1 cellular context compared by ENCODE assay signal in the genomic region with DNA sequence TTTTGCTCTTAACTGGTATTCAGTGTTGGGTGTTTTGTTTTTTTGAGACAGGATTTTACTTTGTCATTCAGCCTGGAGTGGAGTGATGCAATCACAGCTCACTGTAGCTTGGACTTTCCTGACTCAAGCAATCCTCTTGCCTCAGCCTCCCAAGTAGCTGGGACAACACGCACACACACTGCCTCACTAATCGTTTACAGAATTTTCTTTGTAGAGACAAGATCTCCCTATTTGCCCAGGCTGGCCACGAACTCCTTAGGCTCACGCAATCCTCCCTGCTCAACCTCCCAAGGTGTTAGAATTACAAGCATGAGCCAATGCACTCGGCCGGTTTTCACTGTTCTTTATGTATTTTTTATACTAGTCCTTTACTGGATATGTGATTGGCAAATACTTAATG.
TF ChIP-seq lines count a peak whose summit lies in the region.

No MANE protein-coding gene starts in this region.

TF ChIP-seq in GM23338, 12 proteins besides CTCF, POLR2A, EP300 and RAD21 (continued from another document):
- TF ChIP-seq, protein P1, sequence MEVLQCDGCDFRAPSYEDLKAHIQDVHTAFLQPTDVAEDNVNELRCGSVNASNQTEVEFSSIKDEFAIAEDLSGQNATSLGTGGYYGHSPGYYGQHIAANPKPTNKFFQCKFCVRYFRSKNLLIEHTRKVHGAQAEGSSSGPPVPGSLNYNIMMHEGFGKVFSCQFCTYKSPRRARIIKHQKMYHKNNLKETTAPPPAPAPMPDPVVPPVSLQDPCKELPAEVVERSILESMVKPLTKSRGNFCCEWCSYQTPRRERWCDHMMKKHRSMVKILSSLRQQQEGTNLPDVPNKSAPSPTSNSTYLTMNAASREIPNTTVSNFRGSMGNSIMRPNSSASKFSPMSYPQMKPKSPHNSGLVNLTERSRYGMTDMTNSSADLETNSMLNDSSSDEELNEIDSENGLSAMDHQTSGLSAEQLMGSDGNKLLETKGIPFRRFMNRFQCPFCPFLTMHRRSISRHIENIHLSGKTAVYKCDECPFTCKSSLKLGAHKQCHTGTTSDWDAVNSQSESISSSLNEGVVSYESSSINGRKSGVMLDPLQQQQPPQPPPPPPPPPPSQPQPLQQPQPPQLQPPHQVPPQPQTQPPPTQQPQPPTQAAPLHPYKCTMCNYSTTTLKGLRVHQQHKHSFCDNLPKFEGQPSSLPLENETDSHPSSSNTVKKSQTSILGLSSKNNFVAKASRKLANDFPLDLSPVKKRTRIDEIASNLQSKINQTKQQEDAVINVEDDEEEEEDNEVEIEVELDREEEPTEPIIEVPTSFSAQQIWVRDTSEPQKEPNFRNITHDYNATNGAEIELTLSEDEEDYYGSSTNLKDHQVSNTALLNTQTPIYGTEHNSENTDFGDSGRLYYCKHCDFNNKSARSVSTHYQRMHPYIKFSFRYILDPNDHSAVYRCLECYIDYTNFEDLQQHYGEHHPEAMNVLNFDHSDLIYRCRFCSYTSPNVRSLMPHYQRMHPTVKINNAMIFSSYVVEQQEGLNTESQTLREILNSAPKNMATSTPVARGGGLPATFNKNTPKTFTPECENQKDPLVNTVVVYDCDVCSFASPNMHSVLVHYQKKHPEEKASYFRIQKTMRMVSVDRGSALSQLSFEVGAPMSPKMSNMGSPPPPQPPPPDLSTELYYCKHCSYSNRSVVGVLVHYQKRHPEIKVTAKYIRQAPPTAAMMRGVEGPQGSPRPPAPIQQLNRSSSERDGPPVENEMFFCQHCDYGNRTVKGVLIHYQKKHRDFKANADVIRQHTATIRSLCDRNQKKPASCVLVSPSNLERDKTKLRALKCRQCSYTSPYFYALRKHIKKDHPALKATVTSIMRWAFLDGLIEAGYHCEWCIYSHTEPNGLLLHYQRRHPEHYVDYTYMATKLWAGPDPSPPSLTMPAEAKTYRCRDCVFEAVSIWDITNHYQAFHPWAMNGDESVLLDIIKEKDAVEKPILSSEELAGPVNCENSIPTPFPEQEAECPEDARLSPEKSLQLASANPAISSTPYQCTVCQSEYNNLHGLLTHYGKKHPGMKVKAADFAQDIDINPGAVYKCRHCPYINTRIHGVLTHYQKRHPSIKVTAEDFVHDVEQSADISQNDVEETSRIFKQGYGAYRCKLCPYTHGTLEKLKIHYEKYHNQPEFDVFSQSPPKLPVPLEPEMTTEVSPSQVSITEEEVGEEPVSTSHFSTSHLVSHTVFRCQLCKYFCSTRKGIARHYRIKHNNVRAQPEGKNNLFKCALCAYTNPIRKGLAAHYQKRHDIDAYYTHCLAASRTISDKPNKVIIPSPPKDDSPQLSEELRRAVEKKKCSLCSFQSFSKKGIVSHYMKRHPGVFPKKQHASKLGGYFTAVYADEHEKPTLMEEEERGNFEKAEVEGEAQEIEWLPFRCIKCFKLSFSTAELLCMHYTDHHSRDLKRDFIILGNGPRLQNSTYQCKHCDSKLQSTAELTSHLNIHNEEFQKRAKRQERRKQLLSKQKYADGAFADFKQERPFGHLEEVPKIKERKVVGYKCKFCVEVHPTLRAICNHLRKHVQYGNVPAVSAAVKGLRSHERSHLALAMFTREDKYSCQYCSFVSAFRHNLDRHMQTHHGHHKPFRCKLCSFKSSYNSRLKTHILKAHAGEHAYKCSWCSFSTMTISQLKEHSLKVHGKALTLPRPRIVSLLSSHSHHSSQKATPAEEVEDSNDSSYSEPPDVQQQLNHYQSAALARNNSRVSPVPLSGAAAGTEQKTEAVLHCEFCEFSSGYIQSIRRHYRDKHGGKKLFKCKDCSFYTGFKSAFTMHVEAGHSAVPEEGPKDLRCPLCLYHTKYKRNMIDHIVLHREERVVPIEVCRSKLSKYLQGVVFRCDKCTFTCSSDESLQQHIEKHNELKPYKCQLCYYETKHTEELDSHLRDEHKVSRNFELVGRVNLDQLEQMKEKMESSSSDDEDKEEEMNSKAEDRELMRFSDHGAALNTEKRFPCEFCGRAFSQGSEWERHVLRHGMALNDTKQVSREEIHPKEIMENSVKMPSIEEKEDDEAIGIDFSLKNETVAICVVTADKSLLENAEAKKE (CRISPR knock-in tag; IDR thresholded peaks at IDR 0.05) = no peak
- TF ChIP-seq JUNB (IDR thresholded peaks at IDR 0.05; ENCODE audit: unreplicated experiment) = no peak
